Comparison of ENCODE assay signal across 8 cellular contexts in genomic region chr19:8412783-8413592, GRCh38. TPM values are rescaled to one million over a fixed set of nuclear protein-coding genes. Genes with fewer than 3 reads are reported as not detected.
DNase-seq lines count a peak whose midpoint lies in the region; ATAC-seq, FAIRE-seq and TF ChIP-seq lines count a peak whose summit lies in the region.

TSS of gene MARCHF2 (plus strand) at chr19:8413305. CDS start at chr19:8421841, 8,536 bp downstream.

- peaks cover 7% of the 10 kb centered on the region for H3K4me1 Mint-ChIP-seq in T-helper 2 cell treated with Interferon-gamma antibody and Interleukin-4, amounts not matched to agents 5 μg/mL and 100 μg/mL, for 36 hours (ENCODE audit: low read depth)
- peaks cover 3% of the 10 kb centered on the region for H3K4me1 Mint-ChIP-seq in astrocyte (ENCODE audit: low read depth, unreplicated experiment)

- peak within 1 kb of the TSS; percentile 89 for H3K4me2 ChIP-seq in astrocyte (ENCODE audit: low read length)

- no peaks in the 10 kb centered on the region for H3K9me3 ChIP-seq in astrocyte (ENCODE audit: insufficient read depth, low read depth, low read length)

- no peaks in the 10 kb centered on the region for H3K27me3 ChIP-seq in astrocyte (ENCODE audit: insufficient read depth, low read length)

- H4K20me1 ChIP-seq in astrocyte (ENCODE audit: insufficient read depth, low read length): no peaks in the 10 kb centered on the region

- H3K4me3 ChIP-seq in astrocyte (ENCODE audit: insufficient read depth, low read depth, low read length): peak within 1 kb of the TSS; percentile 71

- H3K27ac Mint-ChIP-seq in T-helper 2 cell treated with Interferon-gamma antibody and Interleukin-4, amounts not matched to agents 5 μg/mL and 100 μg/mL, for 36 hours: peak within 1 kb of the TSS; percentile 52
- H3K27ac Mint-ChIP-seq in astrocyte (ENCODE audit: unreplicated experiment): no peak within 1 kb of the TSS

- no peaks in the 10 kb centered on the region for H3K36me3 Mint-ChIP-seq in T-helper 2 cell treated with Interferon-gamma antibody and Interleukin-4, amounts not matched to agents 5 μg/mL and 100 μg/mL, for 36 hours (ENCODE audit: low read depth)
- H3K36me3 Mint-ChIP-seq in astrocyte (ENCODE audit: low read depth, unreplicated experiment): peaks cover 2% of the 10 kb centered on the region

- no peaks in the 10 kb centered on the region for H3K79me2 ChIP-seq in astrocyte (ENCODE audit: insufficient read depth, low read length)

- H3K9ac ChIP-seq in astrocyte (ENCODE audit: low read length): peak within 1 kb of the TSS; percentile 77

- ATAC-seq in GM18508 (IDR thresholded peaks at IDR 0.05; ENCODE audit: insufficient read depth, unreplicated experiment): peak; percentile 80
- peak; percentile 99 for ATAC-seq in HG02981 (IDR thresholded peaks at IDR 0.05; ENCODE audit: unreplicated experiment)

- peaks cover 6% of the 10 kb centered on the region for H3K4me1 ChIP-seq in astrocyte (ENCODE audit: insufficient read depth, low read length)

- H3K27me3 Mint-ChIP-seq in T-helper 2 cell treated with Interferon-gamma antibody and Interleukin-4, amounts not matched to agents 5 μg/mL and 100 μg/mL, for 36 hours (ENCODE audit: low read depth): no peaks in the 10 kb centered on the region
- H3K27me3 Mint-ChIP-seq in astrocyte (ENCODE audit: low read depth, unreplicated experiment): no peaks in the 10 kb centered on the region

- peak within 1 kb of the TSS; percentile 60 for H3K4me3 Mint-ChIP-seq in T-helper 2 cell treated with Interferon-gamma antibody and Interleukin-4, amounts not matched to agents 5 μg/mL and 100 μg/mL, for 36 hours
- peak within 1 kb of the TSS; percentile 80 for H3K4me3 Mint-ChIP-seq in astrocyte (ENCODE audit: unreplicated experiment)

- no peak within 1 kb of the TSS for H3K27ac ChIP-seq in astrocyte (ENCODE audit: low read depth, low read length)

- no peaks in the 10 kb centered on the region for H3K36me3 ChIP-seq in astrocyte (ENCODE audit: insufficient read depth, low read length)

- TF ChIP-seq CTCF in astrocyte (IDR thresholded peaks at IDR 0.05; ENCODE audit: insufficient read depth, low read depth, low read length): peak; percentile 29

- H3K9me3 Mint-ChIP-seq in T-helper 2 cell treated with Interferon-gamma antibody and Interleukin-4, amounts not matched to agents 5 μg/mL and 100 μg/mL, for 36 hours: no peaks in the 10 kb centered on the region
- no peaks in the 10 kb centered on the region for H3K9me3 Mint-ChIP-seq in astrocyte (ENCODE audit: unreplicated experiment)

- DNase-seq in NCI-H2029 (lab: John Stamatoyannopoulos, UW) (peak; percentile 97), astrocyte (ENCODE audit: low read depth) (peak; percentile 82), hepatic stellate cell (ENCODE audit: low spot score) (peak; percentile 98), retina (peak; percentile 89), cortex of kidney (lab: John Stamatoyannopoulos, UW) (no peak)
- peak; percentile 96 for DNase-seq in T-helper 2 cell treated with Interferon-gamma antibody and Interleukin-4, amounts not matched to agents 5 μg/mL and 100 μg/mL, for 36 hours (ENCODE audit: low spot score)

- H2AFZ ChIP-seq in astrocyte (ENCODE audit: low read depth, low read length): peak within 1 kb of the TSS; percentile 74

- FAIRE-seq in astrocyte (lab: Jason Lieb, UNC): no peak

RNA-seq across cellular contexts. Expression of gene MARCHF2, which starts in this region (rescaled TPM):
- 29.0 and 30.9 TPM in 2 replicates for total RNA-seq in astrocyte
